Comparison of ENCODE assay signal across 8 cellular contexts in genomic region chr15:22735067-22735466, GRCh38. TPM values are rescaled to one million over a fixed set of nuclear protein-coding genes. Genes with fewer than 3 reads are reported as not detected.
DNase-seq lines count a peak whose midpoint lies in the region; ATAC-seq and TF ChIP-seq lines count a peak whose summit lies in the region.
"Not testable (repeated sequence)": the region's sequence is repeated elsewhere in the genome, so short reads cannot be mapped to it uniquely, and the experiment has no call there.

No MANE protein-coding gene starts in this region.

- TF ChIP-seq CTCF in HFFc6 (IDR thresholded peaks at IDR 0.05); PC-3 (conservative IDR thresholded peaks at IDR 0.05; ENCODE audit: low read depth, low read length); Panc1 (IDR thresholded peaks at IDR 0.05); RWPE2 (IDR thresholded peaks at IDR 0.05; ENCODE audit: poor library complexity, severe bottlenecking): not testable (repeated sequence)

- not testable (repeated sequence) for H3F3A ChIP-seq in PC-3 (ENCODE audit: low read length, unreplicated experiment)

- POLR2A ChIA-PET in PC-3 (lab: Charles Lee; ENCODE audit: unreplicated experiment); Panc1 (lab: Charles Lee): not testable (repeated sequence)

- peak overlapping the region; percentile 40; the same call in 1 of the 2 replicates for H3K4me3 ChIP-seq in PC-3 (ENCODE audit: low read length)
- not testable (repeated sequence) for H3K4me3 ChIP-seq in Panc1 (ENCODE audit: low read depth in 2 of 2, low read length in 2 of 2); RWPE2 (ENCODE audit: severe bottlenecking); SJSA1

- peak overlapping the region; percentile 29 for H3K27ac Mint-ChIP-seq in HFFc6

- H3K9me3 Mint-ChIP-seq in HFFc6, result not testable (repeated sequence)

- not testable (repeated sequence) for H3K27me3 Mint-ChIP-seq in HFFc6 (ENCODE audit: insufficient read depth)

- peaks cover 38% of the 10 kb centered on the region for H3K4me1 Mint-ChIP-seq in HFFc6 (ENCODE audit: low read depth)

- H3K4me3 Mint-ChIP-seq in HFFc6, result peak overlapping the region; percentile 23

- H3K79me2 ChIP-seq in PC-3 (ENCODE audit: low read length), result not testable (repeated sequence)

- peak; percentile 25 for DNase-seq in DMS114 treated with DMSO at 0.1 percent for 48 hours (lab: John Stamatoyannopoulos, UW; ENCODE audit: unreplicated experiment)
- peak; percentile 51 for DNase-seq in EH (ENCODE audit: low read depth)
- not testable (repeated sequence) for DNase-seq in HFFc6; Panc1 (ENCODE audit: low read depth, low spot score); RWPE2 (ENCODE audit: low spot score)
- peak; percentile 34 for DNase-seq in M059J (ENCODE audit: low read depth)
- DNase-seq in PC-3, result peak; percentile 9
- peak in 1 of 2 experiments; percentile 56 for DNase-seq in SJSA1 (ENCODE audit: low read depth in 1 of 2, low spot score in 2 of 2)

- TSS peak; percentile 93 for BruUV-seq in PC-3 (replicated peaks; lab: Mats Ljungman, UMichigan)
- BruUV-seq in Panc1 (replicated peaks; lab: Mats Ljungman, UMichigan), result not testable (repeated sequence)

- H3K27ac ChIP-seq in PC-3 (ENCODE audit: low read length) (peak overlapping the region; percentile 68), Panc1 (ENCODE audit: low read length) (peak overlapping the region; percentile 54; the same call in 1 of the 2 replicates), RWPE2 (ENCODE audit: poor library complexity, severe bottlenecking) (peak overlapping the region; percentile 33), SJSA1 (peak overlapping the region; percentile 50)

- not testable (repeated sequence) for H3K9ac ChIP-seq in PC-3 (ENCODE audit: low read length)

- H3K36me3 Mint-ChIP-seq in HFFc6 (ENCODE audit: low read depth), result not testable (repeated sequence)

- H3K9me3 ChIP-seq in PC-3 (ENCODE audit: low read length); Panc1 (ENCODE audit: control insufficient read depth, insufficient read depth, low read depth, low read length); RWPE2 (ENCODE audit: severe bottlenecking); SJSA1 (replicated peaks): not testable (repeated sequence)

- not testable (repeated sequence) for H4K20me1 ChIP-seq in PC-3 (ENCODE audit: low read length)

- peak; percentile 14 for ATAC-seq in PC-3
- peak; percentile 73 for ATAC-seq in Panc1
- ATAC-seq in RWPE2 (ENCODE audit: low read depth), result not testable (repeated sequence)

- not testable (repeated sequence) for H3K9me2 ChIP-seq in PC-3 (replicated peaks; ENCODE audit: low read length)

- H3K27me3 ChIP-seq in PC-3 (ENCODE audit: low read length); Panc1 (ENCODE audit: control insufficient read depth, insufficient read depth, low read length); RWPE2 (ENCODE audit: insufficient read depth, poor library complexity, severe bottlenecking); SJSA1 (replicated peaks): not testable (repeated sequence)

- H3K36me3 ChIP-seq in PC-3 (ENCODE audit: low read depth, low read length); Panc1 (ENCODE audit: control insufficient read depth, insufficient read depth, low read length); RWPE2 (ENCODE audit: low read depth); SJSA1: not testable (repeated sequence)

- peak overlapping the region; percentile 67 for H3K4me2 ChIP-seq in PC-3 (ENCODE audit: low read length)

- in situ Hi-C loops in Panc1 (cut with HindIII; ENCODE audit: low pct_unique_long_range_greater_than_20kb, low sequenced_read_pairs), result not testable (repeated sequence)

- intact Hi-C loops in PC-3 (cut with micrococcal nuclease), result loop anchor here (1.0 kb wide), 1 partner anchor 51 kb away; the partner anchor contains the start of gene NIPA1
- intact Hi-C loops in Panc1 (cut with micrococcal nuclease; ENCODE audit: unreplicated experiment), result not testable (repeated sequence)

- CTCF ChIA-PET in PC-3 (lab: Charles Lee), result interaction anchor here (0.6 kb wide), 1 partner anchor 233 kb away, joined by 3 read pairs; no protein-coding TSS in a partner anchor
- CTCF ChIA-PET in Panc1 (lab: Charles Lee), result not testable (repeated sequence)

- 0 out of 2 replicates have a peak overlapping the region, but pooled peaks have one; percentile 15 for H2AFZ ChIP-seq in PC-3 (ENCODE audit: low read length)

- H3K4me1 ChIP-seq in PC-3 (ENCODE audit: insufficient read depth, low read length) (peaks cover 23% of the 10 kb centered on the region), SJSA1 (replicated peaks) (peaks cover 29% of the 10 kb centered on the region)
- H3K4me1 ChIP-seq in Panc1 (ENCODE audit: control insufficient read depth, insufficient read depth, low read length); RWPE2 (ENCODE audit: insufficient read depth, poor library complexity, severe bottlenecking): not testable (repeated sequence)

RNA-seq across cellular contexts. Expression of gene NIPA1, which starts 51.4 kb away (rescaled TPM):
- 10 to 100 TPM; 18.6 to 21.0 (median 20.5) TPM for total RNA-seq in HFFc6 (2021; fragmentation: NEBNext Ultra II Directional; extraction: Animal tissue kit (Norgen Biotek cat#: 25700))
- total RNA-seq in M059J (2014; rRNA removed; shearing (Covaris generic)), result 14.6 and 26.3 TPM in 2 replicates
- total RNA-seq in PC-3 (2014; rRNA removed), result 22.3 and 25.2 TPM in 2 replicates
- 93.2 TPM for total RNA-seq in Panc1 (2021; ENCODE audit: unreplicated experiment)
- polyA plus RNA-seq in Panc1 (2012; ENCODE audit: insufficient read length), result 69.8 TPM
- 17.2 and 22.5 TPM in 2 replicates for total RNA-seq in SJSA1 (2014; rRNA removed; shearing (Covaris generic))
